31 cellular contexts compared by ENCODE assay signal in the genomic region with DNA sequence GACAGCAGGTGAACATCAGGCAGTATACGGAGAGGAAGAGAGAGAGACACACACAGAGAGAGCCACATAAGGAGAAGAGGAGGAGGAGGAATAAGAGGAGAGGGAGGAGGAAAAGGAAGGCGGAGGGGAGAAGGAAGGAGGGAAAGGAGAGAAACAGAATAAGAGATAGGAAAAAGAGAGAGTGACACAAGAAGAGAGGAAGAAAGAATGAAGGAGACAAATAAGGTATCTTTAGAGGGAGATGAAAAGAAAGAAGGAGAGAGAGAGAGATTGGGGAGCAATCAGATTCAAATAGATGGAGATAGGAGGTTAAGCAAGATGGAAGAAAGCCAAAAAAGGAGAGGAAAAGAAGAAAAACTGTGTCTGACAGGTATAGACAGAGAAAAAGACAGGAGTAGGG. TPM values are rescaled to one million over a fixed set of nuclear protein-coding genes. Genes with fewer than 3 reads are reported as not detected.
"Had no signal": no experiment of that assay in that cellular context is flagged by ENCODE, and none has a peak within 500 bp of the region (broad histone marks: within the 10 kb centered on the region; RNA-seq: fewer than 3 reads in every experiment).

No MANE protein-coding gene starts in this region.

- H3K4me1 ChIP-seq: stomach, suprapubic skin, testis, thyroid gland, tibial artery, tibial nerve, transverse colon, upper lobe of left lung, upper lobe of right lung, uterus, vagina had no signal

- H3K27ac ChIP-seq: stomach, suprapubic skin, testis, thoracic aorta, thyroid gland, tibial artery, tibial nerve, transverse colon, upper lobe of left lung, upper lobe of right lung, uterus, vagina had no signal

- H3K4me3 ChIP-seq: stomach, suprapubic skin, testis, thoracic aorta, thyroid gland, tibial artery, tibial nerve, transverse colon, upper lobe of left lung, upper lobe of right lung, uterus, vagina had no signal

- H3K36me3 ChIP-seq: stomach, suprapubic skin, thoracic aorta, thyroid gland, tibial artery, tibial nerve, transverse colon, uterus, vagina had no signal

- DNase-seq: stimulated activated CD4-positive, alpha-beta T cell treated with anti-CD3 and anti-CD28 coated beads, Interleukin-2, amount 100 ng/mL, for 48 hours; stimulated activated CD4-positive, alpha-beta T cell treated with anti-CD3 and anti-CD28 coated beads, Interleukin-4, amount 100 ng/mL, for 1 hour; stimulated activated CD4-positive, alpha-beta T cell treated with anti-CD3 and anti-CD28 coated beads, Interleukin-4, amount 100 ng/mL, for 24 hours; stimulated activated CD4-positive, alpha-beta T cell treated with anti-CD3 and anti-CD28 coated beads, Interleukin-4, amount 100 ng/mL, for 4 hours; stimulated activated CD8-positive, alpha-beta memory T cell treated with anti-CD3 and anti-CD28 coated beads, Interleukin-4, amount 100 ng/mL, for 48 hours; stimulated activated naive B cell treated with anti-CD40 and anti-IgM and Interleukin-4, amounts not matched to agents 10 μg/mL and 1 μg/mL and 100 μg/mL, for 72 hours; stimulated activated naive CD4-positive, alpha-beta T cell; stimulated activated naive CD4-positive, alpha-beta T cell treated with Interleukin-2 at 50 U/mL for 16 hours; stimulated activated naive CD8-positive, alpha-beta T cell treated with anti-CD3 and anti-CD28 coated beads, Interleukin-15, amount 100 ng/mL, for 72 hours; stimulated activated naive CD8-positive, alpha-beta T cell treated with anti-CD3 and anti-CD28 coated beads, Interleukin-15, Interleukin-2, amounts not matched to agents 100 U/mL and 50 U/mL, for 24 hours; stomach; substantia nigra; testis; thyroid gland; tibial artery; transverse colon; trophoblast cell; upper lobe of left lung; upper lobe of right lung; uterus had no signal

- H3K27me3 ChIP-seq: suprapubic skin, testis, thyroid gland, tibial nerve, upper lobe of left lung, uterus, vagina had no signal

- ATAC-seq: stimulated activated effector memory CD8-positive, alpha-beta T cell treated with anti-CD3 and anti-CD28 coated beads, Interleukin-12 subunit alpha, Interleukin-12 subunit beta, amount 100 ng/mL, for 72 hours; stimulated activated memory B cell treated with anti-CD40 and anti-IgM and Interleukin-4, amounts not matched to agents 10 μg/mL and 1 μg/mL and 100 μg/mL, for 72 hours; stimulated activated naive B cell treated with anti-CD40 and anti-IgM and Interleukin-4, amounts not matched to agents 10 μg/mL and 1 μg/mL and 100 μg/mL, for 72 hours; stimulated activated naive CD8-positive, alpha-beta T cell treated with anti-CD3 and anti-CD28 coated beads, Interleukin-15, amount 100 ng/mL, for 72 hours; stimulated activated naive CD8-positive, alpha-beta T cell treated with anti-CD3 and anti-CD28 coated beads, Interleukin-15, Interleukin-2, amounts not matched to agents 100 U/mL and 50 U/mL, for 24 hours; upper lobe of right lung had no signal

- FAIRE-seq: urothelium cell line had no signal

- H3K9me3 ChIP-seq: suprapubic skin, testis, thyroid gland, tibial artery, upper lobe of left lung, upper lobe of right lung, uterus, vagina had no signal

RNA-seq across cellular contexts. Expression of a gene that starts 44.0 kb away (rescaled TPM):
- total RNA-seq: subcutaneous adipose tissue, temporal lobe, thoracic aorta, thyroid gland, tibial nerve, ureter, urinary bladder, uterus, vagina had no signal
- polyA plus RNA-seq: stomach had no signal
